In the genomic region with DNA sequence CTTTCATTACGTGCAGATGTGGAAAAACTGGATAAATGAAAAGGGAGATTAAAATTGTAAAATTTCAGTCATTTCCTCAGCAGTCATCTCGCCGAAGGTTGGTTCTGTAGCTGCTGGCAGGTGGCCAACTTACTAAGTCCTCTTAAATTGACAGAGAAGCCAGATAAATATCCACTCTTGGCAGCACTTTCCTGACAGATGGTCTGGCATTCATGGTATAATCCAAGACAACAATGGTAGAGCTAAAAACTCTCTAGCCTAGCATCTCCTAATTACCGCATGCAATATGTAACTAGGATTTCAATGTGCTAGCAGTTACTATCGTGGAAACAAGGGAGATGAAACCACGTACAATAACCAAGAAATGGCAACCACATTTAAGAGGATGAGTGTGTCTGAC, we compare ENCODE assay signal across 11 cellular contexts.
DNase-seq lines count a peak whose midpoint lies in the region; ATAC-seq and TF ChIP-seq lines count a peak whose summit lies in the region.
"Had no signal": no experiment of that assay in that cellular context is flagged by ENCODE, and none has a peak within 500 bp of the region (broad histone marks: within the 10 kb centered on the region; RNA-seq: fewer than 3 reads in every experiment).

No MANE protein-coding gene starts in this region.

- POLR2A ChIA-PET in GM10248 (lab: Yijun Ruan, JAX) = no interaction called here

- CTCF ChIA-PET in GM10248 (lab: Yijun Ruan, JAX) = no interaction called here

- H3K4me3 Mint-ChIP-seq in nephron progenitor cell = no peak overlapping the region
- H3K4me3 Mint-ChIP-seq: activated naive CD4-positive, alpha-beta T cell treated with anti-CD3 and anti-CD28 coated beads, Interleukin-2, amount 50 U/mL, for 24 hours had no signal

- no peaks in the 10 kb centered on the region for H3K9me3 Mint-ChIP-seq in nephron progenitor cell

- no peaks in the 10 kb centered on the region for H3K27me3 Mint-ChIP-seq in nephron progenitor cell (ENCODE audit: low read depth, poor library complexity)
- H3K27me3 Mint-ChIP-seq: activated naive CD4-positive, alpha-beta T cell treated with anti-CD3 and anti-CD28 coated beads, Interleukin-2, amount 50 U/mL, for 24 hours had no signal

- no peak overlapping the region for H3K27ac Mint-ChIP-seq in nephron progenitor cell
- H3K27ac Mint-ChIP-seq: activated naive CD4-positive, alpha-beta T cell treated with anti-CD3 and anti-CD28 coated beads, Interleukin-2, amount 50 U/mL, for 24 hours had no signal

- no peak for TF ChIP-seq CTCF in choroid plexus epithelial cell (conservative IDR thresholded peaks at IDR 0.05; ENCODE audit: low read depth, low read length)
- TF ChIP-seq CTCF in nephron progenitor cell (IDR thresholded peaks at IDR 0.05) = no peak
- TF ChIP-seq CTCF in GM10248 (IDR thresholded peaks at IDR 0.05; ENCODE audit: control extremely low read depth, extremely low read depth, low read depth, missing control alignments) = no peak

- H3K36me3 Mint-ChIP-seq in nephron progenitor cell (ENCODE audit: low read depth) = no peaks in the 10 kb centered on the region
- H3K36me3 Mint-ChIP-seq: activated naive CD4-positive, alpha-beta T cell treated with anti-CD3 and anti-CD28 coated beads, Interleukin-2, amount 50 U/mL, for 24 hours had no signal

- ATAC-seq in HG03469 (IDR thresholded peaks at IDR 0.05; ENCODE audit: unreplicated experiment) = no peak

- H3K4me3 ChIP-seq in choroid plexus epithelial cell (ENCODE audit: low read depth, low read length) = no peak overlapping the region

- peak; percentile 3 for DNase-seq in NCI-H1436 (lab: John Stamatoyannopoulos, UW)
- no peak for DNase-seq in NCI-H1436 treated with DMSO at 0.1 percent for 48 hours (lab: John Stamatoyannopoulos, UW)
- DNase-seq in NCI-H524 treated with DMSO at 0.1 percent for 48 hours (lab: John Stamatoyannopoulos, UW) = peak; percentile 97
- peak; percentile 0 for DNase-seq in choroid plexus epithelial cell (ENCODE audit: low read depth)
- peak; percentile 9 for DNase-seq in stromal cell of bone marrow (ENCODE audit: low read depth)
- DNase-seq in nephron progenitor cell = no peak
- DNase-seq in GM10248 (ENCODE audit: extremely low spot score) = no peak
- DNase-seq: 8988T, SIG-M5 had no signal

- no peaks in the 10 kb centered on the region for H3K4me1 Mint-ChIP-seq in nephron progenitor cell
- H3K4me1 Mint-ChIP-seq: activated naive CD4-positive, alpha-beta T cell treated with anti-CD3 and anti-CD28 coated beads, Interleukin-2, amount 50 U/mL, for 24 hours had no signal

Comparison
In these comparisons a context has a peak if more than half of its experiments do, and no peak if none do; other contexts are left out.
1. DNase-seq: peak in NCI-H1436 (single experiment), NCI-H524 treated with DMSO at 0.1 percent for 48 hours (single experiment), choroid plexus epithelial cell (single experiment) and stromal cell of bone marrow (single experiment); none in NCI-H1436 treated with DMSO at 0.1 percent for 48 hours (single experiment), nephron progenitor cell (single experiment) and GM10248 (single experiment).